Comparison of ENCODE assay signal across 3 cellular contexts in genomic region chr1:239170828-239171227, GRCh38.
"Had no signal": no experiment of that assay in that cellular context is flagged by ENCODE, and none has a peak within 500 bp of the region (broad histone marks: within the 10 kb centered on the region; RNA-seq: fewer than 3 reads in every experiment).

No MANE protein-coding gene starts in this region.

- ATAC-seq: GM12878 had no signal

- H3K4me3 ChIP-seq: GM12878 had no signal

- DNase-seq: GDM1, GF-D8 had no signal
